In the genomic region with DNA sequence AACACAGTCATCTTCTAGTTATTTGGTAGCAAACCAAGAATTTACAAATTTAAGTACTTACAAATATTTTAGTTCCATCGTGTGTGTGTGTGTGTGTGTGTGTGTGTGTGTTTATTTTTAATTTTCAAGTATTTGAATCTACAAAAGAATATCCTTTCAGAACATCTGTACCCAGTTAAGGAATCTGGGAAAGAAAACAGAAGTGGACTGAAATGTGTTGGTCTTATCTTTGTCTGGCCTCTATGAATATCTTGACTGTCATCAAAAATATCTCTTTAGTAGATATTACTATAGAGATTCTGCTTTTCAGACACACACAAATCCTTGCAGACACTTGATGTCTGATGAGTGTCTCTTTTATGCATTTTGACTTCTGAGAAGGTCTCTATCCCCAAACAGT, we compare ENCODE assay signal across 13 cellular contexts.
"Had no signal": no experiment of that assay in that cellular context is flagged by ENCODE, and none has a peak within 500 bp of the region (broad histone marks: within the 10 kb centered on the region; RNA-seq: fewer than 3 reads in every experiment).

No MANE protein-coding gene starts in this region.

- H3K27me3 ChIP-seq: body of pancreas, dorsolateral prefrontal cortex, hepatocyte, neural progenitor cell, transverse colon had no signal

- H3K4me3 Mint-ChIP-seq: activated CD4-positive, alpha-beta memory T cell treated with anti-CD3 and anti-CD28 coated beads for 36 hours; neural progenitor cell had no signal

- H3K36me3 Mint-ChIP-seq: activated CD4-positive, alpha-beta memory T cell treated with anti-CD3 and anti-CD28 coated beads for 36 hours; neural progenitor cell had no signal

- H3K36me3 ChIP-seq: esophagus squamous epithelium, gastroesophageal sphincter, neural progenitor cell, transverse colon had no signal

- H3K9me3 ChIP-seq: body of pancreas, esophagus squamous epithelium, gastroesophageal sphincter, transverse colon had no signal

- DNase-seq: activated CD4-positive, alpha-beta memory T cell treated with anti-CD3 and anti-CD28 coated beads for 36 hours; activated CD8-positive, alpha-beta memory T cell treated with anti-CD3 and anti-CD28 coated beads, Interleukin-2, amount 50 U/mL, for 4 hours; body of pancreas; dorsolateral prefrontal cortex; esophagus squamous epithelium; small intestine; T-helper 9 cell; transverse colon had no signal

- H3K4me2 ChIP-seq: hepatocyte, neural progenitor cell had no signal

- ATAC-seq: body of pancreas, gastroesophageal sphincter had no signal

- H3K27ac Mint-ChIP-seq: activated CD4-positive, alpha-beta memory T cell treated with anti-CD3 and anti-CD28 coated beads for 36 hours; neural progenitor cell had no signal

- FAIRE-seq: endometrium, small intestine had no signal

- H3K9ac ChIP-seq: neural progenitor cell had no signal

- H3K4me1 ChIP-seq: gastroesophageal sphincter, transverse colon had no signal

- H3K4me3 ChIP-seq: body of pancreas, dorsolateral prefrontal cortex, esophagus squamous epithelium, gastroesophageal sphincter, hepatocyte, neural progenitor cell, transverse colon had no signal

- H3K27ac ChIP-seq: body of pancreas, esophagus squamous epithelium, gastroesophageal sphincter, hepatocyte, neural progenitor cell, transverse colon, VCaP had no signal

- H3K9me3 Mint-ChIP-seq: activated CD4-positive, alpha-beta memory T cell treated with anti-CD3 and anti-CD28 coated beads for 36 hours; neural progenitor cell had no signal
